Comparison of ENCODE assay signal across 1 cellular context in genomic region chr17:18087610-18088491, GRCh38.
A peak's percentile ranks its signal among the peaks of the same experiment; 100 is the strongest.
TF ChIP-seq lines count a peak whose summit lies in the region.

TSS of gene DRG2 (plus strand) at chr17:18087948. CDS start at chr17:18088024, 76 bp downstream.

TF ChIP-seq in GM12878, 131 proteins besides CTCF, POLR2A, EP300 and RAD21 (continued from another document):
- no peak for TF ChIP-seq PBX3 (IDR thresholded peaks at IDR 0.05; ENCODE audit: insufficient replicate concordance, low read depth, low read length)
- peak; percentile 74; the same call in 1 of the 2 replicates for TF ChIP-seq ESRRA (IDR thresholded peaks at IDR 0.05; ENCODE audit: low read length)
- 0 out of 2 replicates have a peak, but pooled peaks have one; percentile 14 for TF ChIP-seq IRF3 (IDR thresholded peaks at IDR 0.05)
- no peak for TF ChIP-seq FOXM1 (IDR thresholded peaks at IDR 0.05; ENCODE audit: low read depth, low read length)
- TF ChIP-seq MEF2A (IDR thresholded peaks at IDR 0.05; ENCODE audit: insufficient read depth, low read depth, low read length), result peak; percentile 80
- peak; percentile 80 for TF ChIP-seq MYC (IDR thresholded peaks at IDR 0.05; ENCODE audit: insufficient read depth, insufficient read length, insufficient replicate concordance, low read length, severe bottlenecking)
- TF ChIP-seq YY1 (IDR thresholded peaks at IDR 0.05; ENCODE audit: low read depth, low read length), result peak; percentile 91
- TF ChIP-seq RCOR1 (conservative IDR thresholded peaks at IDR 0.05; ENCODE audit: low read depth, low read length), result no peak; the same call in 1 of the 2 replicates
- TF ChIP-seq SREBF1 (IDR thresholded peaks at IDR 0.05; ENCODE audit: low read length), result peak; percentile 50; the same call in 1 of the 2 replicates
- TF ChIP-seq DPF2 (IDR thresholded peaks at IDR 0.05), result peak; percentile 68
- no peak for TF ChIP-seq BMI1 (IDR thresholded peaks at IDR 0.05; ENCODE audit: borderline replicate concordance)
- TF ChIP-seq RBBP5 (conservative IDR thresholded peaks at IDR 0.05), result no peak
- TF ChIP-seq MTA2 (IDR thresholded peaks at IDR 0.05; ENCODE audit: low read depth), result peak; percentile 28; the same call in 1 of the 2 replicates
- TF ChIP-seq SMAD5 (IDR thresholded peaks at IDR 0.05; ENCODE audit: low read depth), result peak; percentile 76; the same call in 1 of the 2 replicates
- peak; percentile 53 for TF ChIP-seq RFX5 (IDR thresholded peaks at IDR 0.05; ENCODE audit: low read depth, low read length)
- peak; percentile 89 for TF ChIP-seq RELB (IDR thresholded peaks at IDR 0.05; ENCODE audit: low read depth)
- TF ChIP-seq RUNX3 (IDR thresholded peaks at IDR 0.05; ENCODE audit: low read length), result peak; percentile 74
- TF ChIP-seq ZNF622 (IDR thresholded peaks at IDR 0.05), result no peak
- TF ChIP-seq NR2F1 (conservative IDR thresholded peaks at IDR 0.05), result peak; percentile 65
- TF ChIP-seq ZNF217 (IDR thresholded peaks at IDR 0.05), result peak; percentile 95
- peak; percentile 9 to 82 for TF ChIP-seq EGR1 (IDR thresholded peaks at IDR 0.05; ENCODE audit: borderline replicate concordance in 1 of 2, low read depth in 2 of 2, low read length in 2 of 2)
- TF ChIP-seq CBFB (IDR thresholded peaks at IDR 0.05; ENCODE audit: low read depth), result 0 out of 2 replicates have a peak, but pooled peaks have one; percentile 26
- TF ChIP-seq BRCA1 (IDR thresholded peaks at IDR 0.05; ENCODE audit: low read depth, low read length), result 0 out of 2 replicates have a peak, but pooled peaks have one; percentile 6
- TF ChIP-seq WRNIP1 (IDR thresholded peaks at IDR 0.05; ENCODE audit: borderline replicate concordance, low read depth, low read length), result 0 out of 2 replicates have a peak, but pooled peaks have one; percentile 51
